In genomic region chr14:72882047-72882446, GRCh38 we compare ENCODE assay signal across 32 cellular contexts.
"Had no signal": no experiment of that assay in that cellular context is flagged by ENCODE, and none has a peak within 500 bp of the region (broad histone marks: within the 10 kb centered on the region; RNA-seq: fewer than 3 reads in every experiment).

No MANE protein-coding gene starts in this region.

- H3K27me3 ChIP-seq: colonic mucosa had no signal

- H3K9me3 ChIP-seq: colonic mucosa had no signal

- DNase-seq: activated B cell treated with CpG ODN at 0.5 μM for 24 hours; activated CD4-positive, alpha-beta T cell treated with anti-CD3 and anti-CD28 coated beads for 48 hours; activated CD4-positive, alpha-beta T cell treated with anti-CD3 and anti-CD28 coated beads, Interleukin-2, amount 50 U/mL, for 1 hour; activated CD4-positive, alpha-beta T cell treated with anti-CD3 and anti-CD28 coated beads, Interleukin-2, amount 50 U/mL, for 48 hours; activated CD8-positive, alpha-beta memory T cell treated with anti-CD3 and anti-CD28 coated beads for 24 hours; activated CD8-positive, alpha-beta memory T cell treated with anti-CD3 and anti-CD28 coated beads, Interleukin-2, amount 50 U/mL, for 48 hours; activated CD8-positive, alpha-beta T cell treated with anti-CD3 and anti-CD28 coated beads for 36 hours; activated effector memory CD4-positive, alpha-beta T cell treated with Interleukin-2 at 50 U/mL for 16 hours; activated gamma-delta T cell treated with Interleukin-2 at 50 U/mL for 16 hours; activated naive CD4-positive, alpha-beta T cell treated with anti-CD3 and anti-CD28 coated beads, Interleukin-2, amount 50 U/mL, for 16 hours; activated naive CD4-positive, alpha-beta T cell treated with Interleukin-2 at 50 U/mL for 16 hours; activated T-cell treated with anti-CD3 and anti-CD28 coated beads for 4 hours; activated T-cell treated with anti-CD3 and anti-CD28 coated beads, Interleukin-2, amount 50 U/mL, for 24 hours; amniotic stem cell; anterior cingulate cortex; caudate nucleus; colonic mucosa; effector CD8-positive, alpha-beta T cell; foreskin fibroblast; head of caudate nucleus; T-helper 1 cell; T-helper 17 cell; T1000; WERI-Rb-1 had no signal

- FAIRE-seq: astrocyte, endometrium, frontal cortex had no signal

- H3K4me1 ChIP-seq: colonic mucosa had no signal

- H3K4me3 ChIP-seq: colonic mucosa had no signal

- ATAC-seq: activated CD4-positive, CD25-positive, alpha-beta regulatory T cell treated with anti-CD3 and anti-CD28 coated beads, Interleukin-2, amount 50 U/mL, for 24 hours; activated CD8-positive, alpha-beta T cell treated with anti-CD3 and anti-CD28 coated beads for 36 hours; activated T-helper 17 cell treated with anti-CD3 and anti-CD28 coated beads, Interleukin-2, amount 50 U/mL, for 72 hours; esophagus mucosa; T-helper 17 cell had no signal

- H3K27ac Mint-ChIP-seq: activated B cell treated with CpG ODN at 0.5 μM for 24 hours; activated CD8-positive, alpha-beta T cell treated with anti-CD3 and anti-CD28 coated beads for 36 hours; activated naive CD8-positive, alpha-beta T cell; activated T-cell treated with anti-CD3 and anti-CD28 coated beads, Interleukin-2, amount 50 U/mL, for 24 hours; activated T-helper 17 cell treated with anti-CD3 and anti-CD28 coated beads, Interleukin-2, amount 50 U/mL, for 72 hours; T-helper 17 cell; T-helper 2 cell treated with Interferon-gamma antibody and Interleukin-4, amounts not matched to agents 5 μg/mL and 100 μg/mL, for 36 hours had no signal

- H3K4me3 Mint-ChIP-seq: activated B cell treated with CpG ODN at 0.5 μM for 24 hours; activated CD8-positive, alpha-beta T cell treated with anti-CD3 and anti-CD28 coated beads for 36 hours; activated naive CD8-positive, alpha-beta T cell; activated T-cell treated with anti-CD3 and anti-CD28 coated beads, Interleukin-2, amount 50 U/mL, for 24 hours; activated T-helper 17 cell treated with anti-CD3 and anti-CD28 coated beads, Interleukin-2, amount 50 U/mL, for 72 hours; T-helper 17 cell; T-helper 2 cell treated with Interferon-gamma antibody and Interleukin-4, amounts not matched to agents 5 μg/mL and 100 μg/mL, for 36 hours had no signal

- H3K36me3 ChIP-seq: colonic mucosa, WERI-Rb-1 had no signal

- H3K9me3 Mint-ChIP-seq: activated B cell treated with CpG ODN at 0.5 μM for 24 hours; activated CD8-positive, alpha-beta T cell treated with anti-CD3 and anti-CD28 coated beads for 36 hours; activated T-cell treated with anti-CD3 and anti-CD28 coated beads, Interleukin-2, amount 50 U/mL, for 24 hours; activated T-helper 17 cell treated with anti-CD3 and anti-CD28 coated beads, Interleukin-2, amount 50 U/mL, for 72 hours; T-helper 2 cell treated with Interferon-gamma antibody and Interleukin-4, amounts not matched to agents 5 μg/mL and 100 μg/mL, for 36 hours had no signal

- H3K27me3 Mint-ChIP-seq: activated B cell treated with CpG ODN at 0.5 μM for 24 hours; activated T-helper 17 cell treated with anti-CD3 and anti-CD28 coated beads, Interleukin-2, amount 50 U/mL, for 72 hours had no signal

- H3K4me1 Mint-ChIP-seq: activated T-helper 17 cell treated with anti-CD3 and anti-CD28 coated beads, Interleukin-2, amount 50 U/mL, for 72 hours; T-helper 17 cell had no signal

- H3K27ac ChIP-seq: colonic mucosa, WERI-Rb-1 had no signal
